In genomic region chr4:124710911-124711310, GRCh38 we compare ENCODE assay signal across 9 cellular contexts. TPM values are rescaled to one million over a fixed set of nuclear protein-coding genes. Genes with fewer than 3 reads are reported as not detected.
DNase-seq lines count a peak whose midpoint lies in the region; ATAC-seq and TF ChIP-seq lines count a peak whose summit lies in the region.
"Had no signal": no experiment of that assay in that cellular context is flagged by ENCODE, and none has a peak within 500 bp of the region (broad histone marks: within the 10 kb centered on the region; RNA-seq: fewer than 3 reads in every experiment).

No MANE protein-coding gene starts in this region.

- WGBS in esophagus squamous epithelium, 2 donors: 4 to 9% methylated on average over 5 of the region's 5 CpGs

- peak overlapping the region; percentile 80 for H3K4me3 ChIP-seq in DOHH2 (ENCODE audit: low read length)
- H3K4me3 ChIP-seq in esophagus squamous epithelium: peak overlapping the region; percentile 60 to 88 (median 84)

- H3K36me3 ChIP-seq in DOHH2 (ENCODE audit: control insufficient read depth, low read length) (no peaks in the 10 kb centered on the region), esophagus squamous epithelium (peaks cover 0 to 6% (median 0%) of the 10 kb centered on the region in 3 donors)

- H3F3A ChIP-seq in DOHH2 (ENCODE audit: control insufficient read depth, insufficient read depth): peaks cover 9% of the 10 kb centered on the region

- TF ChIP-seq CTCF in DOHH2 (IDR thresholded peaks at IDR 0.05; ENCODE audit: low read depth, low read length, poor library complexity, severe bottlenecking): no peak
- TF ChIP-seq CTCF in esophagus squamous epithelium (IDR thresholded peaks at IDR 0.05): no peak

- DNase-seq in NCI-H2107 treated with DMSO at 0.1 percent for 48 hours (lab: John Stamatoyannopoulos, UW; ENCODE audit: unreplicated experiment): peak; percentile 1
- DNase-seq in esophagus squamous epithelium (lab: John Stamatoyannopoulos, UW): no peak
- DNase-seq in pons (ENCODE audit: low spot score): peak; percentile 51
- DNase-seq in NCI-H187 treated with DMSO at 0.1 percent for 48 hours (lab: John Stamatoyannopoulos, UW): no peak
- DNase-seq: activated B cell treated with CpG ODN at 0.5 μM for 24 hours had no signal

- H3K4me2 ChIP-seq in DOHH2 (ENCODE audit: low read length): peak overlapping the region; percentile 65

- peaks cover 3% of the 10 kb centered on the region; the same call in 1 of the 2 replicates for H3K79me2 ChIP-seq in DOHH2 (ENCODE audit: control insufficient read depth, low read length)

- H3K9me3 ChIP-seq in DOHH2 (ENCODE audit: control insufficient read depth, insufficient read depth, low read length) (no peaks in the 10 kb centered on the region), esophagus squamous epithelium (no peaks in the 10 kb centered on the region)

- no peak for TF ChIP-seq POLR2A in esophagus squamous epithelium (IDR thresholded peaks at IDR 0.05)

- intact Hi-C loops in esophagus squamous epithelium (cut with DNase I): no loop called here

- no peaks in the 10 kb centered on the region for H3K27me3 ChIP-seq in DOHH2 (ENCODE audit: control insufficient read depth, low read length)
- no peaks in the 10 kb centered on the region for H3K27me3 ChIP-seq in esophagus squamous epithelium

- no peaks in the 10 kb centered on the region for H4K20me1 ChIP-seq in DOHH2 (ENCODE audit: control insufficient read depth, insufficient read depth, low read depth, low read length)

- no peaks in the 10 kb centered on the region for H3K9me2 ChIP-seq in DOHH2 (replicated peaks; ENCODE audit: control insufficient read depth, low read length)

- H3K4me1 ChIP-seq in DOHH2 (ENCODE audit: control insufficient read depth, low read length) (peaks cover 27% of the 10 kb centered on the region), esophagus squamous epithelium (peaks cover 17 to 49% (median 21%) of the 10 kb centered on the region in 3 donors)

- no peak overlapping the region for H3K27ac ChIP-seq in DOHH2 (ENCODE audit: low read depth, low read length)
- H3K27ac ChIP-seq in esophagus squamous epithelium: peak overlapping the region in 3 of 4 donors; percentile 84 to 96 (median 95)

- ATAC-seq in GM19351 (IDR thresholded peaks at IDR 0.05; ENCODE audit: unreplicated experiment) (no peak), HG03175 (IDR thresholded peaks at IDR 0.05; ENCODE audit: unreplicated experiment) (no peak), GM18861 (IDR thresholded peaks at IDR 0.05; ENCODE audit: unreplicated experiment) (no peak)

RNA-seq across cellular contexts. Expression of gene ANKRD50, which starts 1.6 kb away (rescaled TPM):
- total RNA-seq in esophagus squamous epithelium: 10 to 100 TPM in 3 of 4 donors, 1 to 10 TPM in 1; 8.9 to 19.0 (median 17.6) TPM

Comparison
In these comparisons a context has a peak if more than half of its experiments do, and no peak if none do; other contexts are left out.
1. DNase-seq: peak in NCI-H2107 treated with DMSO at 0.1 percent for 48 hours (single experiment) and pons (single experiment); none in esophagus squamous epithelium (single experiment) and NCI-H187 treated with DMSO at 0.1 percent for 48 hours (single experiment).